9 cellular contexts compared by ENCODE assay signal in the genomic region with DNA sequence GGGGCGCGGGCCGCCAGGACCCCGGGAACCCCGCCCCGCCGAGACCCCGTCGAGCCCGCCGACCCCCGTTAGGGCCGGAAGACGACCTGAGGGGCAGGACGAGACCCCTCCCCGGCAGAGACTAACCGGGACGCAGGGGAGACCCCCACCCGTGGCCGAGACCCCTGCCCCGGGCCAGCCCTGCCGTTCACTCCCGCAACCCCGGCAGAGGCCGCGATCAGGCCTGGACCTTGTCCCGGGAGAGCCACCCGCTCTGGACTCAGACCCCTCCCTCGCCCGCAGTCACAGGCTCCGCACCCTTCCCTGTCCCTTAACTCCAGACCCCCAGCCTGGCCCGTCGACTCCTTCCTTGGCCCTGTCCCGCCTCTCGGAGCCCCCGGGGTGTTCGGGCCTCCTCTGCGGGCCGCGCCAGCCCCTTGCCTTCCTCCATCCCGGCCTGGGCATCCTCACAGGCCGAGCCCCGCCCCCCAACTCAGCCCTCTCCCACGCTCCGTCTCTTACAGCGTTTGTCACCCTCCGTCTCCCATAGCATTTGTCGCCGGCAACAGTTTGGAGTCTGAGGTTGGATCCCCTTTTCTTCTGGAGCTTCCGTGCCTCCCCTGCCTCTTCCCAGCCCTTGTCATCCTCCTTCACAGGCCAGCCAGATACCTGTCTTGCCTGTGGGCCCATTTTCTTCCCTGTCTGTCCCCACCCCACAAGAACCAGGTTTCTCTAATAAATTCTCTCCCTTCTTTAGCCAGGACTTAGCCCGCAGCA. TPM values are rescaled to one million over a fixed set of nuclear protein-coding genes. Genes with fewer than 3 reads are reported as not detected.
DNase-seq lines count a peak whose midpoint lies in the region; FAIRE-seq and TF ChIP-seq lines count a peak whose summit lies in the region.
"Had no signal": no experiment of that assay in that cellular context is flagged by ENCODE, and none has a peak within 500 bp of the region (broad histone marks: within the 10 kb centered on the region; RNA-seq: fewer than 3 reads in every experiment).

No MANE protein-coding gene starts in this region.

- no peak for FAIRE-seq in GM12892 (lab: Jason Lieb, UNC)

- H3K4me3 ChIP-seq in GM12864 (ENCODE audit: low read depth, low read length) (peak overlapping the region; percentile 71), OCI-LY3 (ENCODE audit: low read length) (peak overlapping the region; percentile 88), colonic mucosa (peak overlapping the region; percentile 76), muscle layer of colon (ENCODE audit: low read depth in 1 of 2, low read length in 2 of 2) (peak overlapping the region; percentile 48 to 78)

- H3K4me2 ChIP-seq in OCI-LY3 (ENCODE audit: low read length) = peak overlapping the region; percentile 91

- peaks cover 4% of the 10 kb centered on the region; the same call in 1 of the 2 replicates for H3K27me3 ChIP-seq in OCI-LY3 (ENCODE audit: low read depth, low read length)
- H3K27me3 ChIP-seq in colonic mucosa = no peaks in the 10 kb centered on the region
- H3K27me3 ChIP-seq in muscle layer of colon (ENCODE audit: control insufficient read depth in 1 of 2, insufficient read depth in 2 of 2, low read length in 2 of 2) = no peaks in the 10 kb centered on the region

- no peak for TF ChIP-seq POLR2A in GM12892 (IDR thresholded peaks at IDR 0.05; ENCODE audit: low read depth, low read length)

- H3K27ac ChIP-seq in OCI-LY3 (ENCODE audit: low read length) (no peak overlapping the region), colonic mucosa (peak overlapping the region; percentile 40), muscle layer of colon (ENCODE audit: low read depth, low read length) (peak overlapping the region; percentile 84)

- no peaks in the 10 kb centered on the region for H3K9me3 ChIP-seq in OCI-LY3 (ENCODE audit: insufficient read depth, low read length)
- no peaks in the 10 kb centered on the region for H3K9me3 ChIP-seq in colonic mucosa
- no peaks in the 10 kb centered on the region for H3K9me3 ChIP-seq in muscle layer of colon (ENCODE audit: low read length)

- H3K79me2 ChIP-seq in OCI-LY3 (ENCODE audit: low read length) = no peaks in the 10 kb centered on the region

- H3K4me1 ChIP-seq in OCI-LY3 (ENCODE audit: low read length) (peaks cover 21% of the 10 kb centered on the region), colonic mucosa (peaks cover 5% of the 10 kb centered on the region), muscle layer of colon (ENCODE audit: insufficient read depth, low read length) (peaks cover 18% of the 10 kb centered on the region)

- no peak for TF ChIP-seq CTCF in GM12864 (IDR thresholded peaks at IDR 0.05; ENCODE audit: low read depth, low read length, missing control alignments)
- no peak for TF ChIP-seq CTCF in OCI-LY3 (IDR thresholded peaks at IDR 0.05; ENCODE audit: low read depth, low read length)
- no peak for TF ChIP-seq CTCF in colonic mucosa (IDR thresholded peaks at IDR 0.05)

- DNase-seq in GM12864 (ENCODE audit: low read depth) (no peak), colonic mucosa (peak; percentile 44), NOMO-1 (lab: John Stamatoyannopoulos, UW; ENCODE audit: unreplicated experiment in 2 of 2) (no peak), NCI-H187 treated with DMSO at 0.1 percent for 48 hours (lab: John Stamatoyannopoulos, UW) (no peak), GM12892 (ENCODE audit: insufficient read length) (no peak)
- DNase-seq in NK-92 treated with Interleukin-12 subunit alpha and Interleukin-12 subunit beta, amount 100 ng/mL, for 24 hours (lab: John Stamatoyannopoulos, UW) = no peak

- H2AFZ ChIP-seq in OCI-LY3 (ENCODE audit: low read depth, low read length) = no peak overlapping the region

- H3K9ac ChIP-seq in OCI-LY3 (ENCODE audit: low read length) (peak overlapping the region; percentile 78), colonic mucosa (ENCODE audit: low read depth in 2 of 2, low read length in 2 of 2) (peak overlapping the region; percentile 40 to 72), muscle layer of colon (ENCODE audit: low read length) (peak overlapping the region; percentile 41)

- H4K20me1 ChIP-seq in OCI-LY3 (ENCODE audit: insufficient read depth, low read length) = no peaks in the 10 kb centered on the region

- intact Hi-C loops in colonic mucosa (cut with DNase I) = loop anchor here (5.0 kb wide), 1 partner anchor 81 kb away; a partner anchor contains a TSS

- H3K36me3 ChIP-seq in OCI-LY3 (replicated peaks; ENCODE audit: low read depth, low read length) (no peaks in the 10 kb centered on the region), colonic mucosa (no peaks in the 10 kb centered on the region), muscle layer of colon (ENCODE audit: insufficient read depth, low read length) (no peaks in the 10 kb centered on the region)

RNA-seq across cellular contexts. Expression of a gene that starts 0.6 kb away (rescaled TPM):
- total RNA-seq in colonic mucosa = 10 to 100 TPM in 1 of 2 donors, 1 to 10 TPM in 1; 7.3 to 11.8 TPM
- 10.4 TPM for polyA plus RNA-seq in GM12892 (2012; ENCODE audit: missing spikeins)

RNA-seq across cellular contexts. Expression of a gene that starts 14.1 kb away (rescaled TPM):
- 10 to 100 TPM in 1 of 2 donors, 1 to 10 TPM in 1; 8.4 to 26.8 TPM for total RNA-seq in colonic mucosa
- polyA plus RNA-seq in GM12892 (2012; ENCODE audit: missing spikeins) = 0.13 TPM
- total RNA-seq: activated CD8-positive, alpha-beta memory T cell treated with anti-CD3 and anti-CD28 coated beads for 36 hours had no signal

RNA-seq across cellular contexts. Expression of a gene that starts 15.8 kb away (rescaled TPM):
- total RNA-seq in colonic mucosa = 1 to 10 TPM; 3.4 to 4.5 TPM
- polyA plus RNA-seq in GM12892 (2012; ENCODE audit: missing spikeins) = 14.0 TPM

RNA-seq across cellular contexts. Expression of a gene that starts 16.3 kb away (rescaled TPM):
- total RNA-seq in colonic mucosa = under 1 TPM; 0.24 to 0.25 TPM
- 0.23 TPM for polyA plus RNA-seq in GM12892 (2012; ENCODE audit: missing spikeins)

RNA-seq across cellular contexts. Expression of a gene that starts 20.6 kb away (rescaled TPM):
- total RNA-seq in colonic mucosa = not detected
- polyA plus RNA-seq in GM12892 (2012; ENCODE audit: missing spikeins) = not detected
